1 cellular context compared by ENCODE assay signal in the genomic region with DNA sequence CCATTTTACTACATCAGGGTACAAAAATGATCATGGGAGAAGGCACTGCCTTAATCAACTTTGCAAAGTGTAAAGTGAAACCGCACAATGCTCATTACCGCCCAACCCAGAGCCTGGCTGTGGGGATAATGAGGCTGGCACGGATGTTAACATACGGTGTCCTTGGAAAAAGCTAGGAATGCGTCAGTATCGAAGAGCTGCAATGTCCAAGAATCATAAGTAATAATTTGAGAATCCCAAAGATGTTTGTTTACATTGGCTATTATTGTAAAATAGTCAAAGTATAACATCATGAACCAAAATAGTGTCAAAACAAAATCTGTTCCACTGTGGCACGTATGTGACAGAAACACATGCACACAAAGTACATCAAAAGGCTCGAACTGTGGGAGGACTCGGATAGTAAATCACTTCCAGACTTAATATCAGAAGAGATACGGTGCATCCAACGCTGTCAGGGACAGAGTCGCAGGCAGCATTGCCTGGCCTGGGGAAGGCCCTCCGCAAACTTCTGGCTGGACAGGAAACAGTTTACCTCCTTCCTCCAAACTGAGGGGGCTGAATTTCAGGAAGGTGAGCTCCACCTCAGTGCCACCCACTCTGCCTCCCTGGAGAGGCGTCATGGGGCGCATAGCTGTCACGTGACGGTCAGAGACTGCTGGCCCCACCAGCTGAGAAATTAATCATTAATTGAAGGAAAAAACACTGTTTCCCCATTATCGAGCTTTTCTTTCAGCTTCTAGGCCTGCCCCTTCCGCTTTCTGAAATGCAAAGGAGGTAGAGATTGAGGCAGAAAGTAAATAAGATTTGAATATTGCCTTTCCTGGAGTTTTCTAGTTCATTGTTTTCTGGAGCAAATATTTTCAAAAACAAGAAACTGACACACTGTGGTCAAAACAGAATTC.
TF ChIP-seq lines count a peak whose summit lies in the region.

No MANE protein-coding gene starts in this region.

TF ChIP-seq in HepG2, 621 proteins besides CTCF, POLR2A, EP300 and RAD21 (continued from another document and continues in another):
- peak; percentile 69; the same call in 1 of the 2 replicates for TF ChIP-seq KDM3A (CRISPR knock-in tag; IDR thresholded peaks at IDR 0.05; ENCODE audit: low read depth)
- peak; percentile 66; the same call in 1 of the 2 replicates for TF ChIP-seq ZNF790 (CRISPR knock-in tag; IDR thresholded peaks at IDR 0.05; ENCODE audit: borderline replicate concordance)
- no peak for TF ChIP-seq ZSCAN20 (CRISPR knock-in tag; IDR thresholded peaks at IDR 0.05; ENCODE audit: borderline replicate concordance)
- peak; percentile 69; the same call in 1 of the 2 replicates for TF ChIP-seq GFI1 (CRISPR knock-in tag; IDR thresholded peaks at IDR 0.05; ENCODE audit: borderline replicate concordance)
- TF ChIP-seq CHD2 (IDR thresholded peaks at IDR 0.05; ENCODE audit: low read depth, low read length) = 0 out of 2 replicates have a peak, but pooled peaks have one; percentile 32
- peak; percentile 66; the same call in 1 of the 2 replicates for TF ChIP-seq NCOA2 (CRISPR knock-in tag; IDR thresholded peaks at IDR 0.05)
- no peak for TF ChIP-seq ZFAT (CRISPR knock-in tag; conservative IDR thresholded peaks at IDR 0.05)
- peak; percentile 82; the same call in 1 of the 2 replicates for TF ChIP-seq GZF1 (CRISPR knock-in tag; IDR thresholded peaks at IDR 0.05)
- TF ChIP-seq, protein P1, sequence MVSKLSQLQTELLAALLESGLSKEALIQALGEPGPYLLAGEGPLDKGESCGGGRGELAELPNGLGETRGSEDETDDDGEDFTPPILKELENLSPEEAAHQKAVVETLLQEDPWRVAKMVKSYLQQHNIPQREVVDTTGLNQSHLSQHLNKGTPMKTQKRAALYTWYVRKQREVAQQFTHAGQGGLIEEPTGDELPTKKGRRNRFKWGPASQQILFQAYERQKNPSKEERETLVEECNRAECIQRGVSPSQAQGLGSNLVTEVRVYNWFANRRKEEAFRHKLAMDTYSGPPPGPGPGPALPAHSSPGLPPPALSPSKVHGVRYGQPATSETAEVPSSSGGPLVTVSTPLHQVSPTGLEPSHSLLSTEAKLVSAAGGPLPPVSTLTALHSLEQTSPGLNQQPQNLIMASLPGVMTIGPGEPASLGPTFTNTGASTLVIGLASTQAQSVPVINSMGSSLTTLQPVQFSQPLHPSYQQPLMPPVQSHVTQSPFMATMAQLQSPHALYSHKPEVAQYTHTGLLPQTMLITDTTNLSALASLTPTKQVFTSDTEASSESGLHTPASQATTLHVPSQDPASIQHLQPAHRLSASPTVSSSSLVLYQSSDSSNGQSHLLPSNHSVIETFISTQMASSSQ (IDR thresholded peaks at IDR 0.05; ENCODE audit: low read depth) = peak; percentile 99
- TF ChIP-seq, protein P1 (CRISPR knock-in tag; IDR thresholded peaks at IDR 0.05; ENCODE audit: borderline replicate concordance) = peak; percentile 99
- TF ChIP-seq ZNF775 (CRISPR knock-in tag; IDR thresholded peaks at IDR 0.05; ENCODE audit: borderline replicate concordance) = peak; percentile 43; the same call in 1 of the 2 replicates
- TF ChIP-seq, protein P2, sequence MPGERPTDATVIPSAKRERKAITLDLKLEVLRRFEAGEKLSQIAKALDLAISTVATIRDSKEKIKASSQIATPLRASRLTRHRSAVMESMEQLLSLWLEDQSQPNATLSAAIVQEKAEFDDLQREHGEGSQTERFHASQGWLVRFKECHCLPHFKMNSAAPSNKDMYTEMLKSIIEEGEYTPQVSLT (CRISPR knock-in tag; IDR thresholded peaks at IDR 0.05; ENCODE audit: borderline replicate concordance, low read depth) = no peak
- TF ChIP-seq GATAD2A (CRISPR knock-in tag; IDR thresholded peaks at IDR 0.05) = peak; percentile 85
- TF ChIP-seq, protein P3, sequence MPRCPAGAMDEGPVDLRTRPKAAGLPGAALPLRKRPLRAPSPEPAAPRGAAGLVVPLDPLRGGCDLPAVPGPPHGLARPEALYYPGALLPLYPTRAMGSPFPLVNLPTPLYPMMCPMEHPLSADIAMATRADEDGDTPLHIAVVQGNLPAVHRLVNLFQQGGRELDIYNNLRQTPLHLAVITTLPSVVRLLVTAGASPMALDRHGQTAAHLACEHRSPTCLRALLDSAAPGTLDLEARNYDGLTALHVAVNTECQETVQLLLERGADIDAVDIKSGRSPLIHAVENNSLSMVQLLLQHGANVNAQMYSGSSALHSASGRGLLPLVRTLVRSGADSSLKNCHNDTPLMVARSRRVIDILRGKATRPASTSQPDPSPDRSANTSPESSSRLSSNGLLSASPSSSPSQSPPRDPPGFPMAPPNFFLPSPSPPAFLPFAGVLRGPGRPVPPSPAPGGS (CRISPR knock-in tag; IDR thresholded peaks at IDR 0.05) = 0 out of 2 replicates have a peak, but pooled peaks have one; percentile 64
- peak; percentile 32; the same call in 1 of the 2 replicates for TF ChIP-seq RARG (CRISPR knock-in tag; IDR thresholded peaks at IDR 0.05; ENCODE audit: low read depth)
- TF ChIP-seq, protein P4, sequence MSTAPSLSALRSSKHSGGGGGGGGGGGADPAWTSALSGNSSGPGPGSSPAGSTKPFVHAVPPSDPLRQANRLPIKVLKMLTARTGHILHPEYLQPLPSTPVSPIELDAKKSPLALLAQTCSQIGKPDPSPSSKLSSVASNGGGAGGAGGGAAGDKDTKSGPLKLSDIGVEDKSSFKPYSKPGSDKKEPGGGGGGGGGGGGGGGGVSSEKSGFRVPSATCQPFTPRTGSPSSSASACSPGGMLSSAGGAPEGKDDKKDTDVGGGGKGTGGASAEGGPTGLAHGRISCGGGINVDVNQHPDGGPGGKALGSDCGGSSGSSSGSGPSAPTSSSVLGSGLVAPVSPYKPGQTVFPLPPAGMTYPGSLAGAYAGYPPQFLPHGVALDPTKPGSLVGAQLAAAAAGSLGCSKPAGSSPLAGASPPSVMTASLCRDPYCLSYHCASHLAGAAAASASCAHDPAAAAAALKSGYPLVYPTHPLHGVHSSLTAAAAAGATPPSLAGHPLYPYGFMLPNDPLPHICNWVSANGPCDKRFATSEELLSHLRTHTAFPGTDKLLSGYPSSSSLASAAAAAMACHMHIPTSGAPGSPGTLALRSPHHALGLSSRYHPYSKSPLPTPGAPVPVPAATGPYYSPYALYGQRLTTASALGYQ (CRISPR knock-in tag; IDR thresholded peaks at IDR 0.05) = peak; percentile 71; the same call in 1 of the 2 replicates
- TF ChIP-seq ZNF788 (CRISPR knock-in tag; IDR thresholded peaks at IDR 0.05; ENCODE audit: borderline replicate concordance) = peak; percentile 21; the same call in 1 of the 2 replicates
- TF ChIP-seq ZNF552 (CRISPR knock-in tag; IDR thresholded peaks at IDR 0.05; ENCODE audit: borderline replicate concordance) = no peak
- TF ChIP-seq ZFP37 (CRISPR knock-in tag; IDR thresholded peaks at IDR 0.05; ENCODE audit: borderline replicate concordance) = peak; percentile 92; the same call in 1 of the 2 replicates
- peak; percentile 45; the same call in 1 of the 2 replicates for TF ChIP-seq ZNF501 (CRISPR knock-in tag; IDR thresholded peaks at IDR 0.05)
- TF ChIP-seq, protein P5, sequence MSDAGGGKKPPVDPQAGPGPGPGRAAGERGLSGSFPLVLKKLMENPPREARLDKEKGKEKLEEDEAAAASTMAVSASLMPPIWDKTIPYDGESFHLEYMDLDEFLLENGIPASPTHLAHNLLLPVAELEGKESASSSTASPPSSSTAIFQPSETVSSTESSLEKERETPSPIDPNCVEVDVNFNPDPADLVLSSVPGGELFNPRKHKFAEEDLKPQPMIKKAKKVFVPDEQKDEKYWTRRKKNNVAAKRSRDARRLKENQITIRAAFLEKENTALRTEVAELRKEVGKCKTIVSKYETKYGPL (CRISPR knock-in tag; IDR thresholded peaks at IDR 0.05) = 0 out of 2 replicates have a peak, but pooled peaks have one; percentile 43
- peak; percentile 53 for TF ChIP-seq PHF20 (CRISPR knock-in tag; IDR thresholded peaks at IDR 0.05)
- 0 out of 2 replicates have a peak, but pooled peaks have one; percentile 41 for TF ChIP-seq CHCHD3 (CRISPR knock-in tag; IDR thresholded peaks at IDR 0.05)
- TF ChIP-seq, protein P6, sequence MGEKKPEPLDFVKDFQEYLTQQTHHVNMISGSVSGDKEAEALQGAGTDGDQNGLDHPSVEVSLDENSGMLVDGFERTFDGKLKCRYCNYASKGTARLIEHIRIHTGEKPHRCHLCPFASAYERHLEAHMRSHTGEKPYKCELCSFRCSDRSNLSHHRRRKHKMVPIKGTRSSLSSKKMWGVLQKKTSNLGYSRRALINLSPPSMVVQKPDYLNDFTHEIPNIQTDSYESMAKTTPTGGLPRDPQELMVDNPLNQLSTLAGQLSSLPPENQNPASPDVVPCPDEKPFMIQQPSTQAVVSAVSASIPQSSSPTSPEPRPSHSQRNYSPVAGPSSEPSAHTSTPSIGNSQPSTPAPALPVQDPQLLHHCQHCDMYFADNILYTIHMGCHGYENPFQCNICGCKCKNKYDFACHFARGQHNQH (CRISPR knock-in tag; IDR thresholded peaks at IDR 0.05) = peak; percentile 91; the same call in 1 of the 2 replicates
- TF ChIP-seq KLF11 (CRISPR knock-in tag; IDR thresholded peaks at IDR 0.05) = peak; percentile 79; the same call in 1 of the 2 replicates
- TF ChIP-seq ZFP36L2 (CRISPR knock-in tag; IDR thresholded peaks at IDR 0.05) = no peak
- peak; percentile 86 for TF ChIP-seq BCL6 (CRISPR knock-in tag; IDR thresholded peaks at IDR 0.05)
- TF ChIP-seq, protein P7, sequence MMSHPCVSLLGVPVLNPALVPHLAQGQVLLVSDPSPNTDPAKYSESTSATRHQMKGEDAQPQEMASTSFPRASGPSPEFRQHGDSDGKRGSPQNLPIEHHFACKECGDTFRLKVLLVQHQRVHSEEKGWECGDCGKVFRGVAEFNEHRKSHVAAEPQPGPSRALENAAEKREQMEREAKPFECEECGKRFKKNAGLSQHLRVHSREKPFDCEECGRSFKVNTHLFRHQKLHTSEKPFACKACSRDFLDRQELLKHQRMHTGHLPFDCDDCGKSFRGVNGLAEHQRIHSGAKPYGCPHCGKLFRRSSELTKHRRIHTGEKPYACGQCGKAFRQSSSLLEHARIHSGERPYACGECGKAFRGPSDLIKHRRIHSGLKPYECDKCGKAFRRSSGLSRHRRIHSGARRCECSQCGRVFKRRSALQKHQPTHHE (CRISPR knock-in tag; IDR thresholded peaks at IDR 0.05; ENCODE audit: borderline replicate concordance) = 0 out of 2 replicates have a peak, but pooled peaks have one; percentile 46
- TF ChIP-seq SAFB2 (CRISPR knock-in tag; IDR thresholded peaks at IDR 0.05; ENCODE audit: borderline replicate concordance, low read depth) = peak; percentile 74; the same call in 1 of the 2 replicates
- TF ChIP-seq HNRNPUL1 (IDR thresholded peaks at IDR 0.05; ENCODE audit: low read depth, low read length) = peak; percentile 96
- TF ChIP-seq, protein P8, sequence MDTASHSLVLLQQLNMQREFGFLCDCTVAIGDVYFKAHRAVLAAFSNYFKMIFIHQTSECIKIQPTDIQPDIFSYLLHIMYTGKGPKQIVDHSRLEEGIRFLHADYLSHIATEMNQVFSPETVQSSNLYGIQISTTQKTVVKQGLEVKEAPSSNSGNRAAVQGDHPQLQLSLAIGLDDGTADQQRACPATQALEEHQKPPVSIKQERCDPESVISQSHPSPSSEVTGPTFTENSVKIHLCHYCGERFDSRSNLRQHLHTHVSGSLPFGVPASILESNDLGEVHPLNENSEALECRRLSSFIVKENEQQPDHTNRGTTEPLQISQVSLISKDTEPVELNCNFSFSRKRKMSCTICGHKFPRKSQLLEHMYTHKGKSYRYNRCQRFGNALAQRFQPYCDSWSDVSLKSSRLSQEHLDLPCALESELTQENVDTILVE (CRISPR knock-in tag; IDR thresholded peaks at IDR 0.05) = peak; percentile 67; the same call in 1 of the 2 replicates
- TF ChIP-seq KDM4B (CRISPR knock-in tag; IDR thresholded peaks at IDR 0.05) = no peak
- TF ChIP-seq AGO1 (IDR thresholded peaks at IDR 0.05; ENCODE audit: low read depth, low read length, poor library complexity, severe bottlenecking) = no peak
- TF ChIP-seq HOXA7 (CRISPR knock-in tag; IDR thresholded peaks at IDR 0.05) = no peak
- TF ChIP-seq LCORL (IDR thresholded peaks at IDR 0.05) = peak; percentile 60; the same call in 1 of the 2 replicates
- TF ChIP-seq LCORL (CRISPR knock-in tag; IDR thresholded peaks at IDR 0.05) = peak; percentile 96
- TF ChIP-seq ZNF335 (CRISPR knock-in tag; IDR thresholded peaks at IDR 0.05) = peak; percentile 78; the same call in 1 of the 2 replicates
- TF ChIP-seq ZNF878 (CRISPR knock-in tag; IDR thresholded peaks at IDR 0.05) = peak; percentile 89
- TF ChIP-seq, protein P9, sequence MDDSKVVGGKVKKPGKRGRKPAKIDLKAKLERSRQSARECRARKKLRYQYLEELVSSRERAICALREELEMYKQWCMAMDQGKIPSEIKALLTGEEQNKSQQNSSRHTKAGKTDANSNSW (CRISPR knock-in tag; IDR thresholded peaks at IDR 0.05; ENCODE audit: borderline replicate concordance) = 0 out of 2 replicates have a peak, but pooled peaks have one; percentile 57
